28 cellular contexts compared by ENCODE assay signal in genomic region chr11:100955318-100955717, GRCh38.
"Had no signal": no experiment of that assay in that cellular context is flagged by ENCODE, and none has a peak within 500 bp of the region (broad histone marks: within the 10 kb centered on the region; RNA-seq: fewer than 3 reads in every experiment).

No MANE protein-coding gene starts in this region.

- H3K4me3 Mint-ChIP-seq: dendritic cell treated with granulocyte-macrophage colony-stimulating factor and Interleukin-4, amounts not matched to agents 40 ng/mL and 50 ng/mL, for 4 days; effector memory CD8-positive, alpha-beta T cell; endodermal cell had no signal

- H3K9me3 Mint-ChIP-seq: dendritic cell treated with granulocyte-macrophage colony-stimulating factor and Interleukin-4, amounts not matched to agents 40 ng/mL and 50 ng/mL, for 4 days; endodermal cell had no signal

- H3K27ac Mint-ChIP-seq: dendritic cell treated with granulocyte-macrophage colony-stimulating factor and Interleukin-4, amounts not matched to agents 40 ng/mL and 50 ng/mL, for 4 days; effector memory CD8-positive, alpha-beta T cell; endodermal cell had no signal

- H3K36me3 ChIP-seq: colonic mucosa, esophagus muscularis mucosa, esophagus squamous epithelium, gastrocnemius medialis, gastroesophageal sphincter had no signal

- H3K9me3 ChIP-seq: colonic mucosa, esophagus muscularis mucosa, esophagus squamous epithelium, gastrocnemius medialis, gastroesophageal sphincter, heart left ventricle had no signal

- H3K4me3 ChIP-seq: colonic mucosa, coronary artery, dorsolateral prefrontal cortex, esophagus muscularis mucosa, esophagus squamous epithelium, gastrocnemius medialis, gastroesophageal sphincter, heart left ventricle had no signal

- ATAC-seq: effector memory CD8-positive, alpha-beta T cell; esophagus mucosa; foreskin keratinocyte; gastrocnemius medialis; gastroesophageal sphincter; heart left ventricle had no signal

- DNase-seq: colonic mucosa; cortex of kidney; dermis blood vessel endothelial cell; dorsolateral prefrontal cortex; effector CD4-positive, alpha-beta T cell; effector CD8-positive, alpha-beta T cell; effector memory CD4-positive, alpha-beta T cell; effector memory CD8-positive, alpha-beta T cell; endodermal cell; erythroblast; esophagus squamous epithelium; foreskin fibroblast; foreskin keratinocyte; foreskin melanocyte; gastrocnemius medialis; glutamatergic neuron; head of caudate nucleus; heart left ventricle had no signal

- H3K27me3 ChIP-seq: colonic mucosa, dorsolateral prefrontal cortex, esophagus muscularis mucosa, esophagus squamous epithelium, foreskin keratinocyte, gastrocnemius medialis, gastroesophageal sphincter, heart left ventricle had no signal

- FAIRE-seq: colon, endometrium, endothelial cell of umbilical vein, frontal cortex had no signal

- H3K4me1 ChIP-seq: colonic mucosa, esophagus muscularis mucosa, esophagus squamous epithelium, foreskin keratinocyte, gastrocnemius medialis, gastroesophageal sphincter had no signal

- H3K27ac ChIP-seq: colonic mucosa, coronary artery, dorsolateral prefrontal cortex, epithelial cell of prostate, esophagus muscularis mucosa, esophagus squamous epithelium, foreskin keratinocyte, gastrocnemius medialis, gastroesophageal sphincter, heart left ventricle had no signal

- H3K27me3 Mint-ChIP-seq: dendritic cell treated with granulocyte-macrophage colony-stimulating factor and Interleukin-4, amounts not matched to agents 40 ng/mL and 50 ng/mL, for 4 days; effector memory CD8-positive, alpha-beta T cell had no signal
